In genomic region chr16:17468611-17469010, GRCh38 we compare ENCODE assay signal across 10 cellular contexts. TPM values are rescaled to one million over a fixed set of nuclear protein-coding genes. Genes with fewer than 3 reads are reported as not detected.
A peak's percentile ranks its signal among the peaks of the same experiment; 100 is the strongest.
DNase-seq lines count a peak whose midpoint lies in the region; ATAC-seq and TF ChIP-seq lines count a peak whose summit lies in the region.
"Had no signal": no experiment of that assay in that cellular context is flagged by ENCODE, and none has a peak within 500 bp of the region (broad histone marks: within the 10 kb centered on the region; RNA-seq: fewer than 3 reads in every experiment).

No MANE protein-coding gene starts in this region.

- H3K18ac ChIP-seq in IMR-90 (ENCODE audit: low read depth, low read length), result no peak overlapping the region

- H3K27me3 ChIP-seq in BJ (ENCODE audit: control insufficient read depth, insufficient read depth, low read length), result no peaks in the 10 kb centered on the region
- no peaks in the 10 kb centered on the region for H3K27me3 ChIP-seq in IMR-90 (ENCODE audit: control insufficient read depth, insufficient read depth, low read length)
- no peaks in the 10 kb centered on the region for H3K27me3 ChIP-seq in duodenal mucosa (ENCODE audit: control insufficient read depth in 1 of 2, insufficient read depth in 2 of 2, low read length in 2 of 2)
- H3K27me3 ChIP-seq in neuron (ENCODE audit: insufficient read depth, low read length), result no peaks in the 10 kb centered on the region

- no peak overlapping the region for H2BK20ac ChIP-seq in IMR-90 (ENCODE audit: low read depth, low read length)

- H2AFZ ChIP-seq in IMR-90 (replicated peaks; ENCODE audit: low read length, poor library complexity) (peak overlapping the region; percentile 38), neuron (ENCODE audit: low read depth, low read length) (no peak overlapping the region)

- no peak overlapping the region for H3K56ac ChIP-seq in IMR-90 (ENCODE audit: extremely low read depth, insufficient read depth, low read length)

- 0 out of 2 replicates have a peak, but pooled peaks have one; percentile 2 for TF ChIP-seq CTCF in BJ (IDR thresholded peaks at IDR 0.05; ENCODE audit: insufficient read depth, low read depth, low read length)
- no peak for TF ChIP-seq CTCF in IMR-90 (conservative IDR thresholded peaks at IDR 0.05; ENCODE audit: low read depth, low read length)
- no peak for TF ChIP-seq CTCF in Calu3 (IDR thresholded peaks at IDR 0.05; ENCODE audit: unreplicated experiment)

- peak overlapping the region; percentile 73 for H3K4me3 ChIP-seq in BJ (ENCODE audit: low read depth, low read length)
- H3K4me3 ChIP-seq in IMR-90 (ENCODE audit: insufficient read depth, low read depth, low read length), result peak overlapping the region; percentile 70
- H3K4me3 ChIP-seq in duodenal mucosa (ENCODE audit: low read depth in 1 of 2, low read length in 2 of 2), result peak overlapping the region; percentile 77 to 89
- peak overlapping the region; percentile 77 for H3K4me3 ChIP-seq in neuron (ENCODE audit: low read length)

- no peak for ATAC-seq in IMR-90 (ENCODE audit: low read depth)
- ATAC-seq in activated CD4-positive, CD25-positive, alpha-beta regulatory T cell treated with anti-CD3 and anti-CD28 coated beads, Interleukin-2, amount 50 U/mL, for 24 hours, result no peak
- ATAC-seq in GM18505 (IDR thresholded peaks at IDR 0.05; ENCODE audit: unreplicated experiment), result no peak

- peak overlapping the region; percentile 44; the same call in 1 of the 2 replicates for H3K23ac ChIP-seq in IMR-90 (ENCODE audit: low read depth, low read length)

- no peaks in the 10 kb centered on the region for H3K36me3 ChIP-seq in BJ (ENCODE audit: control insufficient read depth, insufficient read depth, low read length)
- H3K36me3 ChIP-seq in IMR-90 (ENCODE audit: control insufficient read depth, insufficient read depth, low read length), result no peaks in the 10 kb centered on the region
- H3K36me3 ChIP-seq in duodenal mucosa (ENCODE audit: control insufficient read depth in 1 of 2, insufficient read depth in 2 of 2, low read length in 2 of 2), result no peaks in the 10 kb centered on the region
- no peaks in the 10 kb centered on the region for H3K36me3 ChIP-seq in neuron (ENCODE audit: insufficient read depth, low read length)

- H3K4me1 ChIP-seq in IMR-90 (ENCODE audit: control insufficient read depth, insufficient read depth, low read length) (peaks cover 13% of the 10 kb centered on the region), duodenal mucosa (ENCODE audit: control insufficient read depth in 1 of 2, insufficient read depth in 2 of 2, low read length in 2 of 2) (peaks cover 48% of the 10 kb centered on the region in 2 donors), neuron (ENCODE audit: insufficient read depth, low read length) (peaks cover 38% of the 10 kb centered on the region)

- H3K79me1 ChIP-seq in IMR-90 (ENCODE audit: low read depth in 1 of 2, low read length in 2 of 2), result peaks cover 12 to 36% of the 10 kb centered on the region in 2 experiments; a peak in 3 of 4 replicates

- no peak overlapping the region for H4K5ac ChIP-seq in IMR-90 (ENCODE audit: low read depth, low read length)

- H3K27ac ChIP-seq in IMR-90 (ENCODE audit: insufficient read depth, low read length) (no peak overlapping the region), duodenal mucosa (ENCODE audit: low read depth, low read length) (no peak overlapping the region)
- H3K27ac ChIP-seq: RWPE1 had no signal

- H4K91ac ChIP-seq in IMR-90 (ENCODE audit: insufficient read depth, low read depth, low read length), result no peak overlapping the region

- CTCF ChIA-PET in BJ (lab: Yijun Ruan, JAX), result interaction anchor here (0.6 to 4.1 kb wide), 24 partner anchors 10 to 608 kb away, joined by 3 to 32 read pairs (median 4); no protein-coding TSS in a partner anchor
- CTCF ChIA-PET in IMR-90 (lab: Yijun Ruan, JAX), result interaction anchor here (0.6 to 2.0 kb wide), 8 partner anchors 8 to 667 kb away, joined by 3 to 11 read pairs (median 4); no protein-coding TSS in a partner anchor
- CTCF ChIA-PET in Calu3 (lab: Charles Lee), result interaction anchor here (0.8 to 3.0 kb wide), 10 partner anchors 27 to 607 kb away, joined by 3 to 14 read pairs (median 4); no protein-coding TSS in a partner anchor

- dilution Hi-C loops in IMR-90 (cut with HindIII; ENCODE audit: low sequenced_read_pairs, unreplicated experiment), result no loop called here

- H3K4me3 Mint-ChIP-seq in Calu3 (ENCODE audit: low read depth, unreplicated experiment), result no peak overlapping the region

- in situ Hi-C loops in IMR-90 (cut with MboI; ENCODE audit: low sequenced_read_pairs), result loop anchor here (25.0 kb wide), 2 partner anchors 256 to 606 kb away; no protein-coding TSS in a partner anchor

- POLR2A ChIA-PET in BJ (lab: Charles Lee) (no interaction called here), IMR-90 (lab: Charles Lee; ENCODE audit: unreplicated experiment) (no interaction called here)

- H3K4ac ChIP-seq in IMR-90 (ENCODE audit: low read depth, low read length), result peak overlapping the region; percentile 18; the same call in 1 of the 2 replicates

- intact Hi-C loops in IMR-90 (cut with micrococcal nuclease) (loop anchor here (1.0 to 10.0 kb wide), 9 partner anchors 71 to 876 kb away; no protein-coding TSS in a partner anchor), Calu3 (cut with micrococcal nuclease; ENCODE audit: unreplicated experiment) (loop anchor here (1.0 to 5.0 kb wide), 8 partner anchors 72 to 607 kb away; no protein-coding TSS in a partner anchor)

- H2AK9ac ChIP-seq in IMR-90 (replicated peaks; ENCODE audit: low read depth, low read length, poor library complexity), result no peak overlapping the region

- no peak overlapping the region for H2BK120ac ChIP-seq in IMR-90 (ENCODE audit: low read depth, low read length)

- no peak overlapping the region for H3K14ac ChIP-seq in IMR-90 (replicated peaks; ENCODE audit: low read depth, low read length)

- no peaks in the 10 kb centered on the region for H3K9me3 Mint-ChIP-seq in Calu3 (ENCODE audit: low read depth, unreplicated experiment)

- no peak overlapping the region for H3K27ac Mint-ChIP-seq in Calu3 (ENCODE audit: unreplicated experiment)

- H3K9ac ChIP-seq in IMR-90 (ENCODE audit: low read depth, low read length), result no peak overlapping the region
- peak overlapping the region; percentile 48 to 70 for H3K9ac ChIP-seq in duodenal mucosa (ENCODE audit: low read depth in 1 of 2, low read length in 2 of 2)

- BruUV-seq in IMR-90 (replicated peaks; lab: Mats Ljungman, UMichigan) (no TSS peak), Calu3 (replicated peaks; lab: Mats Ljungman, UMichigan) (no TSS peak)

- TF ChIP-seq POLR2A in IMR-90 (IDR thresholded peaks at IDR 0.05; ENCODE audit: low read depth, low read length) (no peak), GM18505 (IDR thresholded peaks at IDR 0.05; ENCODE audit: borderline replicate concordance, extremely low read depth, insufficient read depth, insufficient read length) (no peak)

- DNase-seq in BJ (ENCODE audit: low read depth), result no peak
- no peak for DNase-seq in IMR-90
- no peak for DNase-seq in Calu3
- no peak for DNase-seq in stimulated activated CD4-positive, alpha-beta T cell treated with anti-CD3 and anti-CD28 coated beads, Interleukin-4, amount 100 ng/mL, for 1 hour
- DNase-seq: KG1 had no signal

- peaks cover 5% of the 10 kb centered on the region for H3K9me1 ChIP-seq in IMR-90 (ENCODE audit: insufficient read depth, low read length)

- H2BK15ac ChIP-seq in IMR-90 (ENCODE audit: low read depth, low read length), result no peak overlapping the region

- 28% methylated on average over 3 of the region's 7 CpGs; no CpG with 5 or more reads in 1 of the 2 experiments for WGBS in IMR-90 (ENCODE audit: extremely low coverage in 2 of 2, insufficient read length in 1 of 2), 2 experiments

- no peak overlapping the region for H2AK5ac ChIP-seq in IMR-90 (ENCODE audit: low read depth, low read length)

- H3K9me3 ChIP-seq in IMR-90 (ENCODE audit: control insufficient read depth, insufficient read depth, low read length) (no peaks in the 10 kb centered on the region), duodenal mucosa (ENCODE audit: control insufficient read depth in 1 of 2, low read length in 2 of 2) (no peaks in the 10 kb centered on the region), neuron (ENCODE audit: low read length) (no peaks in the 10 kb centered on the region)

- peak overlapping the region in 1 of 2 experiments; percentile 32; a peak in 1 of 4 replicates for H4K8ac ChIP-seq in IMR-90 (ENCODE audit: low read depth in 2 of 2, low read length in 2 of 2)

- TF ChIP-seq RAD21 in IMR-90 (IDR thresholded peaks at IDR 0.05; ENCODE audit: low read length), result no peak

- peaks cover 33% of the 10 kb centered on the region for H3K27me3 Mint-ChIP-seq in Calu3 (ENCODE audit: unreplicated experiment)

- H2BK5ac ChIP-seq in IMR-90 (ENCODE audit: low read depth, low read length, poor library complexity, severe bottlenecking), result no peak overlapping the region

- H3K4me1 Mint-ChIP-seq in Calu3 (ENCODE audit: low read depth, unreplicated experiment), result peaks cover 20% of the 10 kb centered on the region

- H3K36me3 Mint-ChIP-seq in Calu3 (ENCODE audit: insufficient read depth, unreplicated experiment), result peaks cover 25% of the 10 kb centered on the region

- peaks cover 26% of the 10 kb centered on the region for H4K20me1 ChIP-seq in IMR-90 (ENCODE audit: insufficient read depth, low read length)

- H3K4me2 ChIP-seq in IMR-90 (ENCODE audit: low read depth, low read length), result peak overlapping the region; percentile 76

TF ChIP-seq in IMR-90, 13 proteins besides CTCF, POLR2A, EP300 and RAD21 (continues in another document):
- TF ChIP-seq RCOR1 (IDR thresholded peaks at IDR 0.05; ENCODE audit: insufficient replicate concordance, low read length), result no peak
- no peak for TF ChIP-seq MAZ (IDR thresholded peaks at IDR 0.05; ENCODE audit: borderline replicate concordance, low read depth, low read length)
- no peak for TF ChIP-seq MXI1 (IDR thresholded peaks at IDR 0.05; ENCODE audit: borderline replicate concordance, low read depth, low read length)
- TF ChIP-seq NFE2L2 (IDR thresholded peaks at IDR 0.05; ENCODE audit: low read depth, low read length), result no peak
- TF ChIP-seq CHD1 (IDR thresholded peaks at IDR 0.05; ENCODE audit: low read depth, low read length), result no peak
- TF ChIP-seq RFX5 (IDR thresholded peaks at IDR 0.05; ENCODE audit: low read depth, low read length), result no peak
- TF ChIP-seq FOS (IDR thresholded peaks at IDR 0.05; ENCODE audit: low read depth, low read length), result no peak

RNA-seq across cellular contexts. Expression of gene XYLT1, which starts 2.1 kb away (rescaled TPM):
- polyA plus RNA-seq in BJ (2011; rRNA removed), result 14.6 and 15.9 TPM in 2 replicates
- polyA minus RNA-seq in BJ (2011; rRNA and poly(A)+ RNA removed), result 58.1 and 64.5 TPM in 2 replicates
- 11.1 and 12.7 TPM in 2 replicates for total RNA-seq in IMR-90 (2012; rRNA removed)
- polyA plus RNA-seq in IMR-90 (2012; rRNA removed), result 9.0 and 9.7 TPM in 2 replicates
- 4.3 and 4.9 TPM in 2 replicates for polyA plus RNA-seq in IMR-90 (2012; cell fraction: cytosol; rRNA removed)
- 4.8 and 5.9 TPM in 2 replicates for polyA plus RNA-seq in IMR-90 (2012; cell fraction: nucleus; rRNA removed; ENCODE audit: low replicate concordance)
- total RNA-seq in Calu3 (2022), result 7.5 and 8.0 TPM in 2 replicates
